13 cellular contexts compared by ENCODE assay signal in genomic region chr10:88439932-88440331, GRCh38.
DNase-seq lines count a peak whose midpoint lies in the region; TF ChIP-seq lines count a peak whose summit lies in the region.
"Had no signal": no experiment of that assay in that cellular context is flagged by ENCODE, and none has a peak within 500 bp of the region (broad histone marks: within the 10 kb centered on the region; RNA-seq: fewer than 3 reads in every experiment).

No MANE protein-coding gene starts in this region.

- intact Hi-C loops in spleen (cut with DNase I; ENCODE audit: low total_unique reads): no loop called here

- no peak overlapping the region for H2BK5ac ChIP-seq in trophoblast cell (ENCODE audit: low read depth, low read length, poor library complexity)

- H3K36me3 ChIP-seq in subcutaneous abdominal adipose tissue (ENCODE audit: control insufficient read depth in 5 of 5, insufficient read depth in 5 of 5, low read length in 5 of 5) (no peaks in the 10 kb centered on the region), trophoblast cell (ENCODE audit: control insufficient read depth in 1 of 2, insufficient read depth in 2 of 2, low read length in 2 of 2) (no peaks in the 10 kb centered on the region), spleen (no peaks in the 10 kb centered on the region)

- no peaks in the 10 kb centered on the region for H3K79me2 ChIP-seq in trophoblast cell (ENCODE audit: control insufficient read depth, insufficient read depth, low read length, poor library complexity)

- H3K27ac ChIP-seq in subcutaneous abdominal adipose tissue (ENCODE audit: low read depth, low read length) (peak overlapping the region; percentile 33), trophoblast cell (ENCODE audit: low read depth, low read length) (no peak overlapping the region), spleen (no peak overlapping the region)

- no peak overlapping the region for H2BK12ac ChIP-seq in trophoblast cell (ENCODE audit: low read length)

- H4K91ac ChIP-seq in trophoblast cell (ENCODE audit: low read depth, low read length): no peak overlapping the region

- H2AK5ac ChIP-seq in trophoblast cell (ENCODE audit: low read length): no peak overlapping the region

- DNase-seq in NCI-H1417 (lab: John Stamatoyannopoulos, UW) (peak in 2 of 3 experiments; percentile 28 to 50), NCI-H1417 treated with DMSO at 0.1 percent for 48 hours (lab: John Stamatoyannopoulos, UW) (no peak), HT-29 (ENCODE audit: low spot score) (peak; percentile 43), NCI-H69 (lab: John Stamatoyannopoulos, UW) (peak; percentile 23), NCI-H1930 (lab: John Stamatoyannopoulos, UW) (no peak), trophoblast cell (no peak), spleen (no peak)
- DNase-seq: C1 segment of cervical spinal cord; Calu3; CD4-positive, alpha-beta T cell; DMS 273 treated with DMSO at 0.1 percent for 48 hours; GF-D8 had no signal

- TF ChIP-seq POLR2A in spleen (IDR thresholded peaks at IDR 0.05): no peak

- no peak overlapping the region for H3K23ac ChIP-seq in trophoblast cell (ENCODE audit: low read length)

- H3K4ac ChIP-seq in trophoblast cell (ENCODE audit: low read depth, low read length): no peak overlapping the region

- H3K9me3 ChIP-seq in subcutaneous abdominal adipose tissue (ENCODE audit: control insufficient read depth in 5 of 5, low read length in 5 of 5) (no peaks in the 10 kb centered on the region), trophoblast cell (ENCODE audit: insufficient read depth, low read depth, low read length) (no peaks in the 10 kb centered on the region), spleen (peaks cover 0 to 8% (median 0%) of the 10 kb centered on the region in 8 donors)

- TF ChIP-seq CTCF in spleen (IDR thresholded peaks at IDR 0.05 in 8 of 11, conservative IDR thresholded peaks at IDR 0.05 in 3 of 11): no peak

- H2AFZ ChIP-seq in trophoblast cell (ENCODE audit: insufficient read depth, low read length, poor library complexity): no peak overlapping the region

- H3K79me1 ChIP-seq in trophoblast cell (ENCODE audit: low read length): no peaks in the 10 kb centered on the region

- peaks cover 0 to 40% (median 9%) of the 10 kb centered on the region in 5 donors for H3K4me1 ChIP-seq in subcutaneous abdominal adipose tissue (ENCODE audit: control insufficient read depth in 5 of 5, insufficient read depth in 5 of 5, low read length in 5 of 5)
- H3K4me1 ChIP-seq in trophoblast cell (ENCODE audit: control insufficient read depth in 1 of 2, insufficient read depth in 2 of 2, low read length in 2 of 2): no peaks in the 10 kb centered on the region
- H3K4me1 ChIP-seq in spleen: peaks cover 0 to 5% (median 0%) of the 10 kb centered on the region in 6 donors

- no peak overlapping the region for H3K18ac ChIP-seq in trophoblast cell (ENCODE audit: low read length)

- H3K4me3 ChIP-seq in subcutaneous abdominal adipose tissue (ENCODE audit: low read depth in 1 of 5, low read length in 5 of 5): no peak overlapping the region
- H3K4me3 ChIP-seq in trophoblast cell (ENCODE audit: low read depth, low read length): no peak overlapping the region
- H3K4me3 ChIP-seq in spleen: no peak overlapping the region

- no peak overlapping the region for H4K8ac ChIP-seq in trophoblast cell (ENCODE audit: low read depth, low read length)

- no peak overlapping the region for H3K9ac ChIP-seq in subcutaneous abdominal adipose tissue (ENCODE audit: low read length in 5 of 5)
- H3K9ac ChIP-seq in trophoblast cell (ENCODE audit: low read length): no peak overlapping the region

- H3K27me3 ChIP-seq in subcutaneous abdominal adipose tissue (ENCODE audit: control insufficient read depth in 5 of 5, insufficient read depth in 4 of 5, low read length in 5 of 5) (no peaks in the 10 kb centered on the region), trophoblast cell (ENCODE audit: insufficient read depth, low read length) (no peaks in the 10 kb centered on the region), spleen (replicated peaks in 1 of 7) (no peaks in the 10 kb centered on the region)

- no peak overlapping the region for H3K14ac ChIP-seq in trophoblast cell (ENCODE audit: low read length)

- H4K12ac ChIP-seq in trophoblast cell (ENCODE audit: low read depth, low read length): no peak overlapping the region

- H2BK120ac ChIP-seq in trophoblast cell (ENCODE audit: insufficient read depth, low read length, poor library complexity): no peak overlapping the region

- no peak overlapping the region for H3K4me2 ChIP-seq in trophoblast cell (ENCODE audit: low read length)

Comparison
In these comparisons a context has a peak if more than half of its experiments do, and no peak if none do; other contexts are left out.
1. DNase-seq: peak in NCI-H1417 (2 of 3), HT-29 (single experiment) and NCI-H69 (single experiment); none in NCI-H1417 treated with DMSO at 0.1 percent for 48 hours (single experiment), NCI-H1930 (0 of 2), trophoblast cell (0 of 2) and spleen (single experiment).